15 cellular contexts compared by ENCODE assay signal in genomic region chr16:67180166-67180565, GRCh38. TPM values are rescaled to one million over a fixed set of nuclear protein-coding genes. Genes with fewer than 3 reads are reported as not detected.
DNase-seq lines count a peak whose midpoint lies in the region; ATAC-seq and TF ChIP-seq lines count a peak whose summit lies in the region.
"Had no signal": no experiment of that assay in that cellular context is flagged by ENCODE, and none has a peak within 500 bp of the region (broad histone marks: within the 10 kb centered on the region; RNA-seq: fewer than 3 reads in every experiment).

No MANE protein-coding gene starts in this region.

- DNase-seq in right cardiac atrium (peak in 2 of 3 donors; percentile 62 to 70), heart right ventricle (no peak), WTC11 (ENCODE audit: low spot score) (peak; percentile 11), GDM1 (lab: John Stamatoyannopoulos, UW) (no peak), T-helper 17 cell (no peak)
- DNase-seq in stimulated activated effector memory CD8-positive, alpha-beta T cell treated with anti-CD3 and anti-CD28 coated beads, Interleukin-12 subunit alpha, Interleukin-12 subunit beta, amount 100 ng/mL, for 72 hours (ENCODE audit: low spot score in 2 of 2), result no peak
- DNase-seq: AML-193, C1 segment of cervical spinal cord, Caco-2, HCEC 1CT, KG1 had no signal

- no peak overlapping the region for H3K4me3 Mint-ChIP-seq in WTC11
- H3K4me3 Mint-ChIP-seq in stimulated activated effector memory CD8-positive, alpha-beta T cell treated with anti-CD3 and anti-CD28 coated beads, Interleukin-12 subunit alpha, Interleukin-12 subunit beta, amount 100 ng/mL, for 72 hours, result peak overlapping the region; percentile 95
- H3K4me3 Mint-ChIP-seq in T-helper 17 cell, result no peak overlapping the region

- H3K4me1 Mint-ChIP-seq in WTC11 (peaks cover 15% of the 10 kb centered on the region), T-helper 17 cell (peaks cover 17% of the 10 kb centered on the region)
- H3K4me1 Mint-ChIP-seq in stimulated activated effector memory CD8-positive, alpha-beta T cell treated with anti-CD3 and anti-CD28 coated beads, Interleukin-12 subunit alpha, Interleukin-12 subunit beta, amount 100 ng/mL, for 72 hours, result peaks cover 53% of the 10 kb centered on the region

- H3K4me3 ChIP-seq in right cardiac atrium (ENCODE audit: low read length), result no peak overlapping the region
- no peak overlapping the region for H3K4me3 ChIP-seq in heart right ventricle
- H3K4me3 ChIP-seq: A549, GM23338 had no signal

- no peaks in the 10 kb centered on the region for H3K9me3 ChIP-seq in right cardiac atrium (ENCODE audit: control insufficient read depth, low read length)
- H3K9me3 ChIP-seq in heart right ventricle, result no peaks in the 10 kb centered on the region
- no peaks in the 10 kb centered on the region for H3K9me3 ChIP-seq in T-helper 17 cell (ENCODE audit: control insufficient read depth, low read length, poor library complexity, severe bottlenecking)
- H3K9me3 ChIP-seq: A549, Caco-2 had no signal

- intact Hi-C loops in right cardiac atrium (cut with DNase I) (no loop called here), heart right ventricle (cut with DNase I) (loop anchor here in 7 of 10 donors (5.0 to 10.0 kb wide), 3 partner anchors 67 to 225 kb away; partner anchors contain the start of genes FHOD1 (in 1 of the 7) and SLC9A5 (in 1 of the 7))

- H3K27ac ChIP-seq in right cardiac atrium (ENCODE audit: low read length) (no peak overlapping the region), heart right ventricle (no peak overlapping the region)
- H3K27ac ChIP-seq: A549 had no signal

- H3K36me3 ChIP-seq in heart right ventricle, result peaks cover 0 to 16% (median 0%) of the 10 kb centered on the region in 9 donors

- WGBS in right cardiac atrium, result 94% methylated on average over 16 of the region's 16 CpGs
- 95% methylated on average over 16 of the region's 16 CpGs for WGBS in heart right ventricle, 2 donors

- peaks cover 2% of the 10 kb centered on the region for H3K4me1 ChIP-seq in right cardiac atrium (ENCODE audit: control insufficient read depth, insufficient read depth, low read length)
- peaks cover 10 to 54% (median 40%) of the 10 kb centered on the region in 9 donors for H3K4me1 ChIP-seq in heart right ventricle

- H3K27ac Mint-ChIP-seq in WTC11 (no peak overlapping the region), T-helper 17 cell (no peak overlapping the region)
- no peak overlapping the region for H3K27ac Mint-ChIP-seq in stimulated activated effector memory CD8-positive, alpha-beta T cell treated with anti-CD3 and anti-CD28 coated beads, Interleukin-12 subunit alpha, Interleukin-12 subunit beta, amount 100 ng/mL, for 72 hours
- H3K27ac Mint-ChIP-seq: CD4-positive, CD25-positive, alpha-beta regulatory T cell; GM23338 had no signal

- H3K27me3 ChIP-seq in right cardiac atrium (ENCODE audit: control insufficient read depth, insufficient read depth) (no peaks in the 10 kb centered on the region), heart right ventricle (peaks cover 0 to 5% (median 0%) of the 10 kb centered on the region in 7 donors)

- CTCF ChIA-PET in WTC11 (lab: Charles Lee), result interaction anchor here (1.2 to 1.4 kb wide), 2 partner anchors 10 to 162 kb away, joined by 5 read pairs; partner anchors contain the start of gene NOL3

- H3K9me3 Mint-ChIP-seq in WTC11, result no peaks in the 10 kb centered on the region
- no peaks in the 10 kb centered on the region for H3K9me3 Mint-ChIP-seq in stimulated activated effector memory CD8-positive, alpha-beta T cell treated with anti-CD3 and anti-CD28 coated beads, Interleukin-12 subunit alpha, Interleukin-12 subunit beta, amount 100 ng/mL, for 72 hours
- H3K9me3 Mint-ChIP-seq: GM23338 had no signal

- H3K36me3 Mint-ChIP-seq in WTC11 (peaks cover 3% of the 10 kb centered on the region; the same call in 1 of the 2 replicates), T-helper 17 cell (ENCODE audit: low read depth) (no peaks in the 10 kb centered on the region)
- peaks cover 49% of the 10 kb centered on the region for H3K36me3 Mint-ChIP-seq in stimulated activated effector memory CD8-positive, alpha-beta T cell treated with anti-CD3 and anti-CD28 coated beads, Interleukin-12 subunit alpha, Interleukin-12 subunit beta, amount 100 ng/mL, for 72 hours
- H3K36me3 Mint-ChIP-seq: CD4-positive, CD25-positive, alpha-beta regulatory T cell had no signal

- ATAC-seq in right cardiac atrium (no peak), heart right ventricle (no peak), WTC11 (no peak), T-helper 17 cell (no peak), GM21529 (IDR thresholded peaks at IDR 0.05; ENCODE audit: unreplicated experiment) (no peak)
- no peak for ATAC-seq in stimulated activated effector memory CD8-positive, alpha-beta T cell treated with anti-CD3 and anti-CD28 coated beads, Interleukin-12 subunit alpha, Interleukin-12 subunit beta, amount 100 ng/mL, for 72 hours
- ATAC-seq: A549, GM23338 had no signal

- H3K27me3 Mint-ChIP-seq in WTC11 (ENCODE audit: low read depth) (peaks cover 43% of the 10 kb centered on the region), T-helper 17 cell (peaks cover 16% of the 10 kb centered on the region)

- POLR2A ChIA-PET in WTC11 (lab: Charles Lee), result no interaction called here

- TF ChIP-seq CTCF in heart right ventricle (IDR thresholded peaks at IDR 0.05), result no peak
- TF ChIP-seq CTCF in WTC11 (IDR thresholded peaks at IDR 0.05), result no peak

TF ChIP-seq in WTC11, 78 proteins besides CTCF, POLR2A, EP300 and RAD21 (continues in another document):
- TF ChIP-seq ZMAT4 (CRISPR knock-in tag; IDR thresholded peaks at IDR 0.05) (no peak), NR3C1 (CRISPR knock-in tag; conservative IDR thresholded peaks at IDR 0.05; ENCODE audit: low read depth) (no peak), TEAD4 (CRISPR knock-in tag; IDR thresholded peaks at IDR 0.05) (no peak), EMX1 (CRISPR knock-in tag; IDR thresholded peaks at IDR 0.05) (no peak), FOXP4 (CRISPR knock-in tag; IDR thresholded peaks at IDR 0.05) (no peak), ZNF138 (CRISPR knock-in tag; conservative IDR thresholded peaks at IDR 0.05) (no peak), ZNF671 (CRISPR knock-in tag; IDR thresholded peaks at IDR 0.05) (no peak), PREB (CRISPR knock-in tag; IDR thresholded peaks at IDR 0.05; ENCODE audit: borderline replicate concordance) (no peak), FOXK1 (CRISPR knock-in tag; IDR thresholded peaks at IDR 0.05) (no peak), SMAD3 (CRISPR knock-in tag; IDR thresholded peaks at IDR 0.05; ENCODE audit: borderline replicate concordance) (no peak)

RNA-seq across cellular contexts. Expression of gene MATCAP1, which starts 3.6 kb away (rescaled TPM):
- total RNA-seq in right cardiac atrium (10 to 100 TPM; 16.2 to 22.9 (median 17.2) TPM), heart right ventricle (10 to 100 TPM in 9 of 10 donors, 1 to 10 TPM in 1; 8.0 to 15.2 (median 12.1) TPM), WTC11 (2021) (40.8 to 54.3 TPM (median 50.5 TPM) in 3 replicates), T-helper 17 cell (10 to 100 TPM; 16.0 to 19.7 TPM)
- polyA plus RNA-seq in right cardiac atrium (14.8 TPM), heart right ventricle (10 to 100 TPM; 13.0 to 30.9 TPM)

RNA-seq across cellular contexts. Expression of gene EXOC3L1, which starts 9.8 kb away (rescaled TPM):
- total RNA-seq in right cardiac atrium (1 to 10 TPM; 1.3 to 3.0 (median 2.2) TPM), heart right ventricle (1 to 10 TPM; 1.8 to 4.8 (median 3.0) TPM), WTC11 (2021) (4.0 to 4.9 TPM (median 4.8 TPM) in 3 replicates), T-helper 17 cell (not detected)
- polyA plus RNA-seq in right cardiac atrium (3.2 TPM), heart right ventricle (1 to 10 TPM; 7.7 to 8.8 TPM)

RNA-seq across cellular contexts. Expression of gene NOL3, which starts 9.8 kb away (rescaled TPM):
- total RNA-seq in right cardiac atrium (100 to 1,000 TPM in 3 of 4 donors, 10 to 100 TPM in 1; 67.5 to 125 (median 107) TPM), heart right ventricle (10 to 100 TPM; 71.8 to 92.2 (median 79.9) TPM), WTC11 (2021) (8.5 to 10.6 TPM (median 9.7 TPM) in 3 replicates), T-helper 17 cell (1 to 10 TPM; 4.3 to 5.5 TPM)
- polyA plus RNA-seq in right cardiac atrium (133 TPM), heart right ventricle (100 to 1,000 TPM; 115 to 132 TPM)
- polyA plus RNA-seq: CD4-positive, CD25-positive, alpha-beta regulatory T cell had no signal

RNA-seq across cellular contexts. Expression of gene E2F4, which starts 11.8 kb away (rescaled TPM):
- total RNA-seq in right cardiac atrium (10 to 100 TPM; 36.4 to 42.5 (median 40.5) TPM), heart right ventricle (10 to 100 TPM; 21.9 to 45.6 (median 28.6) TPM), WTC11 (2021) (75.6 to 85.0 TPM (median 75.8 TPM) in 3 replicates), T-helper 17 cell (10 to 100 TPM; 64.6 to 75.1 TPM)
- polyA plus RNA-seq in right cardiac atrium (33.9 TPM), heart right ventricle (10 to 100 TPM; 33.4 to 38.4 TPM)

RNA-seq across cellular contexts. Expression of gene HSF4, which starts 15.6 kb away (rescaled TPM):
- total RNA-seq in right cardiac atrium (10 to 100 TPM; 29.7 to 92.2 (median 60.3) TPM), heart right ventricle (10 to 100 TPM; 32.9 to 71.3 (median 38.6) TPM), WTC11 (2021) (2.2 to 2.5 TPM (median 2.3 TPM) in 3 replicates), T-helper 17 cell (10 to 100 TPM; 54.5 to 80.9 TPM)
- polyA plus RNA-seq in right cardiac atrium (36.6 TPM), heart right ventricle (100 to 1,000 TPM in 1 of 2 donors, 1 to 10 TPM in 1; 9.1 to 199 TPM)
- polyA plus RNA-seq: CD4-positive, CD25-positive, alpha-beta regulatory T cell had no signal

Comparison
In these comparisons a context has a peak if more than half of its experiments do, and no peak if none do; other contexts are left out.
1. DNase-seq: peak in right cardiac atrium (2 of 3) and WTC11 (single experiment); none in heart right ventricle (0 of 2), stimulated activated effector memory CD8-positive, alpha-beta T cell treated with anti-CD3 and anti-CD28 coated beads, Interleukin-12 subunit alpha, Interleukin-12 subunit beta, amount 100 ng/mL, for 72 hours (0 of 2), GDM1 (single experiment) and T-helper 17 cell (0 of 3).
2. intact Hi-C loops: an anchor here in heart right ventricle (5.0 to 10.0 kb wide); none called in right cardiac atrium.